23 cellular contexts compared by ENCODE assay signal in the genomic region with DNA sequence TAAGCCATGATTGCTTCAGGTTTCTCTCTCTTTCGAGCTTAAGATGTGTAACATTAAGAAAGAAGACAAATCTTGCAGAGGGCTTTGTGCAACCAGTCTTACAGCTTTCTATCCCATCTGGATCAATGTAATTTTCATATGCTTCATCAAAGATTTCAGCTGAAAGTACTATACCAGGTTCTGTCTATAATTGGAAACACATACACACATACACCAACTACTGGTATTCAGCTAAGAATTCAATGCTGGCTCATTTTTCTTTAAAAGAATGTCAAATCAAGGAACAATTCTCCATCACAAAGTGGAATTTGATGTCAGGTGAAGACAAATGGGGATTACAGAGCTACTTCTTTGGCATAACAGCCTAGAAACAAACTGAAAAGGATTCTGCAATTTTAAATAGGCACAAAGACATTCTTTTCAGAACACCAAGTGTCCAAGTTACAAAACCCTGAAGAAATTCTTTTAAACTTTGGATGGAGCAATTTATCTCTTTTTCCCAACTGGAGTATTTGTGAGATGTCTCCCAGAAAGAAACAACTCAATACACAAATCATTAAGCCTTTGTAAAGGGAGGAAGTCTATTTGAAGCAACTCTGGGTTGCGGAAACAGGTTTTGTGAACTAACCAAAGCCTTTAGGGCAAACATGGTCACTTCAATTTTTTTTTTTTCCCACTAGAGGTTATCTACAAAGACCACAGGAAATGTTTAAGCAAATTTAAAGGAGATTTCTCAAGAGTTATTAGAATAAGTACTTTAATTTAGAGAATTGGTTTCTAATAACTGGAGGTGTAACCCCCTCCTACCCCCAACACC. TPM values are rescaled to one million over a fixed set of nuclear protein-coding genes. Genes with fewer than 3 reads are reported as not detected.
DNase-seq lines count a peak whose midpoint lies in the region; ATAC-seq and TF ChIP-seq lines count a peak whose summit lies in the region.
"Had no signal": no experiment of that assay in that cellular context is flagged by ENCODE, and none has a peak within 500 bp of the region (broad histone marks: within the 10 kb centered on the region; RNA-seq: fewer than 3 reads in every experiment).

No MANE protein-coding gene starts in this region.

- CTCF ChIA-PET in CD8-positive, alpha-beta T cell (lab: Charles Lee), result no interaction called here

- H3K4me1 Mint-ChIP-seq in CD8-positive, alpha-beta T cell (ENCODE audit: low read depth), result peaks cover 59% of the 10 kb centered on the region

- no peaks in the 10 kb centered on the region for H3K36me3 Mint-ChIP-seq in CD8-positive, alpha-beta T cell

- H3K4me3 Mint-ChIP-seq in CD8-positive, alpha-beta T cell, result no peak overlapping the region
- H3K4me3 Mint-ChIP-seq: activated naive CD8-positive, alpha-beta T cell treated with anti-CD3 and anti-CD28 coated beads, Interleukin-2, amount 10 ng/mL, durations not matched to agents 7 days and 5 days; activated T-cell treated with anti-CD3 and anti-CD28 coated beads, Interleukin-2, amount 50 U/mL, for 24 hours had no signal

- H3K27ac ChIP-seq in CD8-positive, alpha-beta T cell (ENCODE audit: low read depth, low read length), result no peak overlapping the region
- H3K27ac ChIP-seq: breast epithelium, KMS-11, SJSA1, suprapubic skin had no signal

- ATAC-seq in CD8-positive, alpha-beta T cell, result no peak

- POLR2A ChIA-PET in CD8-positive, alpha-beta T cell (lab: Charles Lee), result interaction anchor here (0.7 to 1.0 kb wide), 2 partner anchors 66 to 69 kb away, joined by 3 to 4 read pairs; no protein-coding TSS in a partner anchor

- peak overlapping the region; percentile 37 for H3K27ac Mint-ChIP-seq in CD8-positive, alpha-beta T cell
- H3K27ac Mint-ChIP-seq: activated T-cell treated with anti-CD3 and anti-CD28 coated beads, Interleukin-2, amount 50 U/mL, for 24 hours had no signal

- intact Hi-C loops in CD8-positive, alpha-beta T cell (cut with DNase I, micrococcal nuclease), result no loop called here
- intact Hi-C loops in head of caudate nucleus (cut with DNase I), result no loop called here

- no peaks in the 10 kb centered on the region for H3K36me3 ChIP-seq in CD8-positive, alpha-beta T cell (ENCODE audit: insufficient read depth, low read length)
- H3K36me3 ChIP-seq: breast epithelium, SJSA1, suprapubic skin had no signal

- no peaks in the 10 kb centered on the region for H3K27me3 Mint-ChIP-seq in CD8-positive, alpha-beta T cell (ENCODE audit: low read depth)
- H3K27me3 Mint-ChIP-seq: activated naive CD8-positive, alpha-beta T cell treated with anti-CD3 and anti-CD28 coated beads, Interleukin-2, amount 10 ng/mL, durations not matched to agents 7 days and 5 days had no signal

- no peaks in the 10 kb centered on the region for H3K9me3 Mint-ChIP-seq in CD8-positive, alpha-beta T cell
- H3K9me3 Mint-ChIP-seq: activated naive CD8-positive, alpha-beta T cell treated with anti-CD3 and anti-CD28 coated beads, Interleukin-2, amount 10 ng/mL, durations not matched to agents 7 days and 5 days had no signal

- DNase-seq in AG10803 (ENCODE audit: low read depth) (peak; percentile 79), SKM-1 (lab: John Stamatoyannopoulos, UW; ENCODE audit: unreplicated experiment) (peak; percentile 0), fibroblast of the aortic adventitia (ENCODE audit: low read depth) (peak; percentile 19), head of caudate nucleus (no peak), NCI-H524 (lab: John Stamatoyannopoulos, UW) (no peak), DMS153 treated with DMSO at 0.1 percent for 48 hours (lab: John Stamatoyannopoulos, UW; ENCODE audit: unreplicated experiment) (no peak), NCI-H774 (lab: John Stamatoyannopoulos, UW) (no peak)
- no peak for DNase-seq in CD8-positive, alpha-beta T cell
- DNase-seq: activated CD4-positive, alpha-beta T cell treated with anti-CD3 and anti-CD28 coated beads for 48 hours; activated naive CD8-positive, alpha-beta T cell treated with anti-CD3 and anti-CD28 coated beads, Interleukin-2, amount 10 ng/mL, durations not matched to agents 7 days and 5 days; activated T-cell treated with anti-CD3 and anti-CD28 coated beads, Interleukin-2, amount 50 U/mL, for 24 hours; erythroblast; glutamatergic neuron; NCI-H1092 treated with DMSO at 0.1 percent for 48 hours; NCI-H526; posterior cingulate gyrus; stimulated activated CD4-positive, alpha-beta T cell treated with anti-CD3 and anti-CD28 coated beads, Interleukin-4, amount 100 ng/mL, for 24 hours had no signal

- no peaks in the 10 kb centered on the region for H3K9me3 ChIP-seq in CD8-positive, alpha-beta T cell (ENCODE audit: low read length)
- H3K9me3 ChIP-seq: breast epithelium, SJSA1, suprapubic skin had no signal

- peaks cover 57% of the 10 kb centered on the region for H3K4me1 ChIP-seq in CD8-positive, alpha-beta T cell (ENCODE audit: insufficient read depth, low read length)
- H3K4me1 ChIP-seq: breast epithelium, suprapubic skin had no signal

- H3K4me3 ChIP-seq in AG10803 (ENCODE audit: low read length) (no peak overlapping the region), fibroblast of the aortic adventitia (ENCODE audit: low read depth, low read length) (no peak overlapping the region)
- no peak overlapping the region for H3K4me3 ChIP-seq in CD8-positive, alpha-beta T cell (ENCODE audit: low read depth, low read length)
- H3K4me3 ChIP-seq: breast epithelium, SJSA1, suprapubic skin had no signal

- H3K27me3 ChIP-seq in CD8-positive, alpha-beta T cell (ENCODE audit: insufficient read depth, low read length), result no peaks in the 10 kb centered on the region
- H3K27me3 ChIP-seq: SJSA1, suprapubic skin had no signal

- TF ChIP-seq CTCF in AG10803 (conservative IDR thresholded peaks at IDR 0.05; ENCODE audit: low read length) (no peak), fibroblast of the aortic adventitia (IDR thresholded peaks at IDR 0.05; ENCODE audit: insufficient read depth, low read length) (no peak)
- no peak for TF ChIP-seq CTCF in CD8-positive, alpha-beta T cell (IDR thresholded peaks at IDR 0.05)

RNA-seq across cellular contexts. Expression of gene FAM9C, which starts 1.8 kb away (rescaled TPM):
- not detected for total RNA-seq in CD8-positive, alpha-beta T cell
- total RNA-seq in fibroblast of the aortic adventitia (ENCODE audit: low replicate concordance), result not detected in 2 replicates
- total RNA-seq: activated naive CD8-positive, alpha-beta T cell treated with anti-CD3 and anti-CD28 coated beads, Interleukin-2, amount 10 ng/mL, durations not matched to agents 7 days and 5 days; breast epithelium; HT-29; lower leg skin; SJSA1; suprapubic skin had no signal

Comparison
In these comparisons a context has a peak if more than half of its experiments do, and no peak if none do; other contexts are left out.
1. DNase-seq: peak in AG10803 (single experiment), SKM-1 (single experiment) and fibroblast of the aortic adventitia (single experiment); none in CD8-positive, alpha-beta T cell (0 of 7), head of caudate nucleus (0 of 42), NCI-H524 (0 of 2), DMS153 treated with DMSO at 0.1 percent for 48 hours (single experiment) and NCI-H774 (single experiment).